8 cellular contexts compared by ENCODE assay signal in the genomic region with DNA sequence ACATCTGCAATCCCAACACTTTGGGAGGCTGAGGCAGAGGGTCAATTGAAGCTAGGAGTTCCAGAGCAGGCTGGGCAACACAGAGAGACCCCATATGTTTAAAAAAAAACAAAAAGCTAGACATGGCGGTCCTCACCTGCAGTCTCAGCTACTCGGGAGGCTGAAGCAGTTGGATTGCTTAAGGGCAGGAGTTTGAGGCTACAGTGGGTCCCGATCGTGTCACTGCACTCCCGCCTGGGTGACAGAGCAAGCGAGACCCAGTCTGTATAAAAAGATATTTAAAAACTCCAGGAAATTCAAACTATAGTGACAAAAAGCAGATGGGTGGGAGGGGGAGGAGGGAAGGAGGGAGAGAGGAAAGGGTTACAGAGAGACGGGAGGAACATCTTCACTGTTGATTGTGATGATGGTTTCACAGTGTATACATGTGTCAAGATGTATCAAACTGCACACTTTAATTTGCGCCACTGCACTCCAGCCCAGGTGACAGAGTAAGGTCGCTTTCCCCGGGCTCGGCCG. TPM values are rescaled to one million over a fixed set of nuclear protein-coding genes. Genes with fewer than 3 reads are reported as not detected.
DNase-seq lines count a peak whose midpoint lies in the region; ATAC-seq and TF ChIP-seq lines count a peak whose summit lies in the region.

No MANE protein-coding gene starts in this region.

- CTCF ChIA-PET in A673 (lab: Charles Lee) = no interaction called here
- CTCF ChIA-PET in SK-N-SH (lab: Yijun Ruan, JAX) = interaction anchor here (1.2 to 3.6 kb wide), 4 partner anchors 9 to 276 kb away, joined by 3 to 42 read pairs (median 6); no protein-coding TSS in a partner anchor

- no TSS peak for BruUV-seq in A673 (replicated peaks; lab: Mats Ljungman, UMichigan)

- peak overlapping the region; percentile 98 for H3K4me2 ChIP-seq in SK-N-SH

- H4K20me1 ChIP-seq in SK-N-SH (ENCODE audit: insufficient read depth) = 0 out of 2 replicates have a peak, but pooled peaks cover 7% of the 10 kb centered on the region

- peaks cover 88% of the 10 kb centered on the region for H3K79me2 ChIP-seq in SK-N-SH (ENCODE audit: insufficient read depth)

- POLR2A ChIA-PET in A673 (lab: Charles Lee; ENCODE audit: low non-redundant PET) = no interaction called here
- POLR2A ChIA-PET in SK-N-SH (lab: Yijun Ruan, JAX) = interaction anchor here (1.2 to 1.3 kb wide), 2 partner anchors 8 to 15 kb away, joined by 3 read pairs; no protein-coding TSS in a partner anchor

- no peak for TF ChIP-seq RAD21 in SK-N-SH (IDR thresholded peaks at IDR 0.05; ENCODE audit: low read length)

- H3K9me2 ChIP-seq in SK-N-SH = no peaks in the 10 kb centered on the region

- H3K27me3 ChIP-seq in A673 (replicated peaks; ENCODE audit: insufficient read depth, low read depth, low read length, poor library complexity) = no peaks in the 10 kb centered on the region
- H3K27me3 ChIP-seq in SK-N-SH (ENCODE audit: insufficient read depth) = no peaks in the 10 kb centered on the region

- ATAC-seq in GM19395 (IDR thresholded peaks at IDR 0.05; ENCODE audit: unreplicated experiment) = peak; percentile 17

- DNase-seq in A673 (ENCODE audit: low spot score) = no peak
- no peak for DNase-seq in SK-N-SH
- peak; percentile 64 to 77 for DNase-seq in erythroblast (lab: John Stamatoyannopoulos, UW)
- DNase-seq in posterior vena cava (ENCODE audit: low spot score) = peak; percentile 32
- no peak for DNase-seq in posterior cingulate gyrus
- DNase-seq in HCEC 1CT = no peak
- no peak for DNase-seq in DMS153 (lab: John Stamatoyannopoulos, UW)

- H3K4me1 ChIP-seq in A673 (ENCODE audit: insufficient read depth, low read length, poor library complexity, severe bottlenecking) (peaks cover 12% of the 10 kb centered on the region), SK-N-SH (ENCODE audit: control insufficient read depth in 1 of 2, insufficient read depth in 2 of 2, low read depth in 1 of 2, low read length in 1 of 2) (peaks cover 3 to 13% of the 10 kb centered on the region in 2 experiments; a peak in 1 of 4 replicates)

- H3K9me3 ChIP-seq in A673 (ENCODE audit: low read depth, low read length, poor library complexity, severe bottlenecking) (no peaks in the 10 kb centered on the region), SK-N-SH (no peaks in the 10 kb centered on the region)

- TF ChIP-seq CTCF in A673 (conservative IDR thresholded peaks at IDR 0.05; ENCODE audit: low read depth, low read length) (no peak), SK-N-SH (IDR thresholded peaks at IDR 0.05) (no peak)

- H3K27ac ChIP-seq in A673 (ENCODE audit: low read depth, low read length, poor library complexity, severe bottlenecking) = peak overlapping the region; percentile 91
- peak overlapping the region; percentile 81 to 91 for H3K27ac ChIP-seq in SK-N-SH (ENCODE audit: low read depth in 2 of 2, low read length in 1 of 2)

- H3K9ac ChIP-seq in SK-N-SH = peak overlapping the region; percentile 90

- no peaks in the 10 kb centered on the region for H3K36me3 ChIP-seq in A673 (ENCODE audit: insufficient read depth, low read length, poor library complexity, severe bottlenecking)
- peaks cover 0 to 6% of the 10 kb centered on the region in 2 experiments for H3K36me3 ChIP-seq in SK-N-SH (replicated peaks in 1 of 2; ENCODE audit: control insufficient read depth in 1 of 2, insufficient read depth in 2 of 2, low read length in 1 of 2)

- no peak for TF ChIP-seq POLR2A in erythroblast (IDR thresholded peaks at IDR 0.05; ENCODE audit: low read length)

- TF ChIP-seq EP300 in SK-N-SH (IDR thresholded peaks at IDR 0.05; ENCODE audit: borderline replicate concordance in 1 of 2, low read depth in 1 of 2, low read length in 1 of 2) = no peak

- WGBS in SK-N-SH (ENCODE audit: low lambda C conversion rate) = under 1% methylated on average over 12 of the region's 12 CpGs

- intact Hi-C loops in A673 (cut with micrococcal nuclease; ENCODE audit: unreplicated experiment) (no loop called here), posterior vena cava (cut with DNase I) (no loop called here), posterior cingulate gyrus (cut with DNase I) (no loop called here)

- H3K4me3 ChIP-seq in A673 (ENCODE audit: low read depth, low read length, poor library complexity, severe bottlenecking) (peak overlapping the region; percentile 88), SK-N-SH (ENCODE audit: low read depth in 2 of 2, low read length in 1 of 2) (peak overlapping the region; percentile 85 to 96)

- no peaks in the 10 kb centered on the region for H3F3A ChIP-seq in SK-N-SH (replicated peaks; ENCODE audit: insufficient read depth)

- H2AFZ ChIP-seq in SK-N-SH (ENCODE audit: low read depth) = peak overlapping the region; percentile 67

TF ChIP-seq in SK-N-SH, 30 proteins besides CTCF, POLR2A, EP300 and RAD21:
- no peak for TF ChIP-seq RFX5 (IDR thresholded peaks at IDR 0.05; ENCODE audit: low read length)
- TF ChIP-seq SIN3A (IDR thresholded peaks at IDR 0.05; ENCODE audit: borderline replicate concordance, low read depth, low read length) = no peak
- TF ChIP-seq, protein P1, sequence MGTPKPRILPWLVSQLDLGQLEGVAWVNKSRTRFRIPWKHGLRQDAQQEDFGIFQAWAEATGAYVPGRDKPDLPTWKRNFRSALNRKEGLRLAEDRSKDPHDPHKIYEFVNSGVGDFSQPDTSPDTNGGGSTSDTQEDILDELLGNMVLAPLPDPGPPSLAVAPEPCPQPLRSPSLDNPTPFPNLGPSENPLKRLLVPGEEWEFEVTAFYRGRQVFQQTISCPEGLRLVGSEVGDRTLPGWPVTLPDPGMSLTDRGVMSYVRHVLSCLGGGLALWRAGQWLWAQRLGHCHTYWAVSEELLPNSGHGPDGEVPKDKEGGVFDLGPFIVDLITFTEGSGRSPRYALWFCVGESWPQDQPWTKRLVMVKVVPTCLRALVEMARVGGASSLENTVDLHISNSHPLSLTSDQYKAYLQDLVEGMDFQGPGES (IDR thresholded peaks at IDR 0.05; ENCODE audit: low read depth, low read length) = no peak
- no peak for TF ChIP-seq ELF1 (IDR thresholded peaks at IDR 0.05)
- no peak for TF ChIP-seq TCF12 (IDR thresholded peaks at IDR 0.05)
- no peak for TF ChIP-seq MXI1 (IDR thresholded peaks at IDR 0.05; ENCODE audit: low read depth, low read length)
- TF ChIP-seq MEF2A (IDR thresholded peaks at IDR 0.05; ENCODE audit: borderline replicate concordance, low read depth) = no peak
- no peak for TF ChIP-seq FOSL2 (IDR thresholded peaks at IDR 0.05; ENCODE audit: borderline replicate concordance, low read depth)
- TF ChIP-seq FOXM1 (IDR thresholded peaks at IDR 0.05; ENCODE audit: low read depth) = no peak
- no peak for TF ChIP-seq RCOR1 (IDR thresholded peaks at IDR 0.05; ENCODE audit: low read length)

RNA-seq across cellular contexts. Expression of a gene that starts 0.9 kb away (rescaled TPM):
- total RNA-seq in A673 (2021) = 23.4 and 24.8 TPM in 2 replicates
- polyA plus RNA-seq in SK-N-SH (2012; rRNA removed) = 4.2 and 6.0 TPM in 2 replicates
- 2.4 and 2.9 TPM in 2 replicates for polyA plus RNA-seq in SK-N-SH (2012; cell fraction: cytosol; rRNA removed)
- polyA plus RNA-seq in SK-N-SH (2012; cell fraction: nucleus; rRNA removed) = 18.3 and 18.6 TPM in 2 replicates
- 10 to 100 TPM; 14.1 to 14.2 TPM for total RNA-seq in posterior vena cava

Comparison
In these comparisons a context has a peak if more than half of its experiments do, and no peak if none do; other contexts are left out.
1. DNase-seq: peak in erythroblast (2 of 2) and posterior vena cava (single experiment); none in A673 (single experiment), SK-N-SH (single experiment), posterior cingulate gyrus (0 of 10), HCEC 1CT (single experiment) and DMS153 (single experiment).